Comparison of ENCODE assay signal across 1 cellular context in the genomic region with DNA sequence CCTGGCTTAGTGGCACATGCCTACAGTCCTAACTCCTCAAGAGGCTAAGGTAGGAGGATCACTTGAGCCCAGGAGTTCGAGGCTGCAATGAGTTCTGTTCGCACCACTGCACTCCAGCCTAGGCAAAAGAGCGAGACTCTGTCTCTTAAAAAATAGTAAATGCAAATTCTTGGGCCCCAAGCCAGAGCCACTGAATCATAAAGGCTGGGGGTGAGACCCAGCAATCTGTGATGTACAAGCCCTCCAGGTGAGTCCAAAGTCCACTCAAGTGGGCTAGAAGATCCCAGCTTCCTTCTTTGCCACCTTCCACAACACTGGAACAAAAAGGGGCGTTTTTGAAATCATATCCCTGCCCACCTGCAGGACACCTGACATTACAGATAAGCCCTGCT.
TF ChIP-seq lines count a peak whose summit lies in the region.

No MANE protein-coding gene starts in this region.

TF ChIP-seq in HCT116, 20 proteins besides CTCF, POLR2A, EP300 and RAD21 (continued from another document):
- TF ChIP-seq POLR2AphosphoS5 (IDR thresholded peaks at IDR 0.05; ENCODE audit: low read depth, low read length) = no peak; the same call in 1 of the 2 replicates
- TF ChIP-seq SP1 (IDR thresholded peaks at IDR 0.05; ENCODE audit: low read depth) = no peak
- TF ChIP-seq JUND (IDR thresholded peaks at IDR 0.05) = no peak
- no peak for TF ChIP-seq FOSL1 (IDR thresholded peaks at IDR 0.05; ENCODE audit: low read depth)
- no peak for TF ChIP-seq ELF1 (IDR thresholded peaks at IDR 0.05; ENCODE audit: borderline replicate concordance, low read depth)
